8 cellular contexts compared by ENCODE assay signal in genomic region chr16:89561195-89562026, GRCh38. TPM values are rescaled to one million over a fixed set of nuclear protein-coding genes. Genes with fewer than 3 reads are reported as not detected.
DNase-seq lines count a peak whose midpoint lies in the region; ATAC-seq, FAIRE-seq and TF ChIP-seq lines count a peak whose summit lies in the region.

No MANE protein-coding gene starts in this region.

- H3K27ac ChIP-seq in MM.1S (ENCODE audit: low read length): no peak overlapping the region; the same call in 1 of the 2 replicates

- H3K9me3 ChIP-seq in MM.1S (replicated peaks; ENCODE audit: insufficient read depth, low read length): no peaks in the 10 kb centered on the region

- TF ChIP-seq CTCF in AG10803 (conservative IDR thresholded peaks at IDR 0.05; ENCODE audit: low read length): no peak
- TF ChIP-seq CTCF in MM.1S (IDR thresholded peaks at IDR 0.05; ENCODE audit: low read length): no peak
- TF ChIP-seq CTCF in choroid plexus epithelial cell (conservative IDR thresholded peaks at IDR 0.05; ENCODE audit: low read depth, low read length): no peak

- H3K4me1 Mint-ChIP-seq in naive B cell: peaks cover 36 to 74% (median 59%) of the 10 kb centered on the region in 3 donors

- H3K4me3 Mint-ChIP-seq in naive B cell: peak overlapping the region; percentile 81 to 98 (median 92)

- no peaks in the 10 kb centered on the region for H3K36me3 ChIP-seq in MM.1S (replicated peaks; ENCODE audit: insufficient read depth, low read length)

- peak overlapping the region; percentile 93 for H3K9ac ChIP-seq in MM.1S (ENCODE audit: low read length)

- no peak for TF ChIP-seq POLR2A in GM12892 (IDR thresholded peaks at IDR 0.05; ENCODE audit: low read depth, low read length)

- ATAC-seq in naive B cell (ENCODE audit: low read depth in 2 of 2): peak in 1 of 2 donors; percentile 2
- ATAC-seq in GM18517 (IDR thresholded peaks at IDR 0.05; ENCODE audit: unreplicated experiment): no peak

- H4K20me1 ChIP-seq in MM.1S (ENCODE audit: insufficient read depth, low read length): peaks cover 16% of the 10 kb centered on the region

- peak overlapping the region in 5 of 6 donors; percentile 82 to 93 (median 89) for H3K27ac Mint-ChIP-seq in naive B cell

- FAIRE-seq in GM12892 (lab: Jason Lieb, UNC): no peak

- peaks cover 31% of the 10 kb centered on the region for H3F3A ChIP-seq in MM.1S (ENCODE audit: insufficient read depth, low read length)

- no peak overlapping the region for H2AFZ ChIP-seq in MM.1S (ENCODE audit: low read length)

- H3K4me2 ChIP-seq in MM.1S (ENCODE audit: low read depth, low read length): peak overlapping the region; percentile 46

- H3K36me3 Mint-ChIP-seq in naive B cell: peaks cover 0 to 12% of the 10 kb centered on the region in 2 donors

- H3K9me2 ChIP-seq in MM.1S (replicated peaks; ENCODE audit: insufficient read depth, low read length): no peaks in the 10 kb centered on the region

- H3K9me3 Mint-ChIP-seq in naive B cell: no peaks in the 10 kb centered on the region

- peaks cover 8% of the 10 kb centered on the region; the same call in 1 of the 2 replicates for H3K4me1 ChIP-seq in MM.1S (ENCODE audit: low read length)

- H3K4me3 ChIP-seq in AG10803 (ENCODE audit: low read length) (peak overlapping the region; percentile 88), MM.1S (ENCODE audit: low read length) (peak overlapping the region; percentile 83), choroid plexus epithelial cell (ENCODE audit: low read depth, low read length) (peak overlapping the region; percentile 89)

- no peaks in the 10 kb centered on the region for H3K27me3 Mint-ChIP-seq in naive B cell

- H3K79me2 ChIP-seq in MM.1S (ENCODE audit: low read length): peaks cover 24% of the 10 kb centered on the region

- DNase-seq in AG10803 (ENCODE audit: low read depth) (no peak), MM.1S (no peak), choroid plexus epithelial cell (ENCODE audit: low read depth) (no peak), naive B cell (no peak), NOMO-1 treated with dmso at 0.1 percent for 144 hours (lab: John Stamatoyannopoulos, UW; ENCODE audit: unreplicated experiment) (no peak), GM12892 (ENCODE audit: insufficient read length) (no peak)
- no peak for DNase-seq in effector CD8-positive, alpha-beta T cell (lab: John Stamatoyannopoulos, UW)

- no peaks in the 10 kb centered on the region for H3K27me3 ChIP-seq in MM.1S (replicated peaks; ENCODE audit: insufficient read depth, low read length)

RNA-seq across cellular contexts. Expression of gene RPL13, which starts 0.9 kb away (rescaled TPM):
- polyA plus RNA-seq in naive B cell (ENCODE audit: low read depth in 6 of 6): 1,000 to 10,000 TPM; 3,620 to 5,980 (median 5,028) TPM
- 4,006 TPM for polyA plus RNA-seq in GM12892 (2012; ENCODE audit: missing spikeins)

RNA-seq across cellular contexts. Expression of gene CPNE7, which starts 14.1 kb away (rescaled TPM):
- not detected for polyA plus RNA-seq in naive B cell (ENCODE audit: low read depth in 6 of 6)
- 51.5 TPM for polyA plus RNA-seq in GM12892 (2012; ENCODE audit: missing spikeins)

RNA-seq across cellular contexts. Expression of gene DPEP1, which starts 52.0 kb away (rescaled TPM):
- polyA plus RNA-seq in naive B cell (ENCODE audit: low read depth in 6 of 6): not detected
- polyA plus RNA-seq in GM12892 (2012; ENCODE audit: missing spikeins): not detected

RNA-seq across cellular contexts. Expression of gene SPG7, which starts 53.2 kb away (rescaled TPM):
- polyA plus RNA-seq in naive B cell (ENCODE audit: low read depth in 6 of 6): 10 to 100 TPM; 34.8 to 54.1 (median 40.0) TPM
- polyA plus RNA-seq in GM12892 (2012; ENCODE audit: missing spikeins): 80.0 TPM
